Comparison of ENCODE assay signal across 8 cellular contexts in genomic region chr5:44332360-44332971, GRCh38. TPM values are rescaled to one million over a fixed set of nuclear protein-coding genes. Genes with fewer than 3 reads are reported as not detected.
DNase-seq lines count a peak whose midpoint lies in the region; ATAC-seq lines count a peak whose summit lies in the region.

No MANE protein-coding gene starts in this region.

- H3K4me1 Mint-ChIP-seq in stimulated activated naive B cell treated with anti-CD40 and anti-IgM and Interleukin-4, amounts not matched to agents 10 μg/mL and 1 μg/mL and 100 μg/mL, for 72 hours: no peaks in the 10 kb centered on the region

- no peak overlapping the region for H3K27ac Mint-ChIP-seq in stimulated activated naive B cell treated with anti-CD40 and anti-IgM and Interleukin-4, amounts not matched to agents 10 μg/mL and 1 μg/mL and 100 μg/mL, for 72 hours

- no peaks in the 10 kb centered on the region for H3K36me3 Mint-ChIP-seq in stimulated activated naive B cell treated with anti-CD40 and anti-IgM and Interleukin-4, amounts not matched to agents 10 μg/mL and 1 μg/mL and 100 μg/mL, for 72 hours

- H3K27me3 Mint-ChIP-seq in stimulated activated naive B cell treated with anti-CD40 and anti-IgM and Interleukin-4, amounts not matched to agents 10 μg/mL and 1 μg/mL and 100 μg/mL, for 72 hours: no peaks in the 10 kb centered on the region

- no peak overlapping the region for H3K4me3 Mint-ChIP-seq in stimulated activated naive B cell treated with anti-CD40 and anti-IgM and Interleukin-4, amounts not matched to agents 10 μg/mL and 1 μg/mL and 100 μg/mL, for 72 hours

- no peaks in the 10 kb centered on the region for H3K9me3 Mint-ChIP-seq in stimulated activated naive B cell treated with anti-CD40 and anti-IgM and Interleukin-4, amounts not matched to agents 10 μg/mL and 1 μg/mL and 100 μg/mL, for 72 hours

- peak; percentile 11 for DNase-seq in CMK (ENCODE audit: low read depth)
- DNase-seq in KG1 (lab: John Stamatoyannopoulos, UW): peak; percentile 2
- DNase-seq in SIG-M5 treated with dmso at 0.1 percent for 504 hours (lab: John Stamatoyannopoulos, UW; ENCODE audit: unreplicated experiment): peak; percentile 63
- peak; percentile 9 for DNase-seq in glomerular endothelial cell (ENCODE audit: extremely low read depth, low read depth, low spot score)
- DNase-seq in stimulated activated naive B cell treated with anti-CD40 and anti-IgM and Interleukin-4, amounts not matched to agents 10 μg/mL and 1 μg/mL and 100 μg/mL, for 72 hours: no peak
- DNase-seq in activated effector memory CD4-positive, alpha-beta T cell treated with Interleukin-2 at 50 U/mL for 16 hours: no peak

- ATAC-seq in GM21381 (IDR thresholded peaks at IDR 0.05; ENCODE audit: unreplicated experiment): peak; percentile 71
- peak; percentile 42 to 57 for ATAC-seq in stimulated activated naive B cell treated with anti-CD40 and anti-IgM and Interleukin-4, amounts not matched to agents 10 μg/mL and 1 μg/mL and 100 μg/mL, for 72 hours (replicated peaks)
- ATAC-seq in activated CD4-positive, CD25-positive, alpha-beta regulatory T cell treated with anti-CD3 and anti-CD28 coated beads, Interleukin-2, amount 50 U/mL, for 24 hours: no peak

RNA-seq across cellular contexts. Expression of gene FGF10, which starts 56.8 kb away (rescaled TPM):
- not detected in 2 replicates for total RNA-seq in glomerular endothelial cell

Comparison
In these comparisons a context has a peak if more than half of its experiments do, and no peak if none do; other contexts are left out.
1. DNase-seq: peak in CMK (single experiment), KG1 (single experiment), SIG-M5 treated with dmso at 0.1 percent for 504 hours (single experiment) and glomerular endothelial cell (single experiment); none in stimulated activated naive B cell treated with anti-CD40 and anti-IgM and Interleukin-4, amounts not matched to agents 10 μg/mL and 1 μg/mL and 100 μg/mL, for 72 hours (single experiment) and activated effector memory CD4-positive, alpha-beta T cell treated with Interleukin-2 at 50 U/mL for 16 hours (single experiment).
2. ATAC-seq: peak in GM21381 (single experiment) and stimulated activated naive B cell treated with anti-CD40 and anti-IgM and Interleukin-4, amounts not matched to agents 10 μg/mL and 1 μg/mL and 100 μg/mL, for 72 hours (2 of 2); none in activated CD4-positive, CD25-positive, alpha-beta regulatory T cell treated with anti-CD3 and anti-CD28 coated beads, Interleukin-2, amount 50 U/mL, for 24 hours (0 of 2).